Comparison of ENCODE assay signal across 8 cellular contexts in genomic region chr17:59107306-59107670, GRCh38. TPM values are rescaled to one million over a fixed set of nuclear protein-coding genes. Genes with fewer than 3 reads are reported as not detected.
DNase-seq lines count a peak whose midpoint lies in the region; ATAC-seq and TF ChIP-seq lines count a peak whose summit lies in the region.

No MANE protein-coding gene starts in this region.

- DNase-seq in SK-N-MC (ENCODE audit: low read depth, low spot score) (peak; percentile 8), fibroblast of villous mesenchyme (ENCODE audit: low read depth) (no peak), skeletal muscle cell (ENCODE audit: low read depth) (no peak), midbrain (lab: John Stamatoyannopoulos, UW) (no peak), NCI-H2227 (lab: John Stamatoyannopoulos, UW; ENCODE audit: unreplicated experiment) (no peak), posterior vena cava (ENCODE audit: low spot score) (no peak), middle frontal gyrus (ENCODE audit: extremely low spot score, low spot score) (no peak)

- H3K4me3 ChIP-seq in SK-N-MC = peak overlapping the region; percentile 82
- H3K4me3 ChIP-seq in fibroblast of villous mesenchyme (ENCODE audit: low read depth, low read length) = peak overlapping the region; percentile 91
- peak overlapping the region; percentile 90 for H3K4me3 ChIP-seq in skeletal muscle cell (ENCODE audit: low read depth, low read length)

- H3K9ac ChIP-seq in SK-N-MC (ENCODE audit: insufficient read length) = peak overlapping the region; percentile 85

- peaks cover 28% of the 10 kb centered on the region for H3K36me3 ChIP-seq in SK-N-MC (ENCODE audit: insufficient read depth, low read length)

- intact Hi-C loops in posterior vena cava (cut with DNase I) = no loop called here

- H3K27ac ChIP-seq in SK-N-MC = peak overlapping the region; percentile 73

- no peak for TF ChIP-seq CTCF in fibroblast of villous mesenchyme (IDR thresholded peaks at IDR 0.05; ENCODE audit: insufficient read depth, low read depth, low read length)

- ATAC-seq in GM21723 (IDR thresholded peaks at IDR 0.05; ENCODE audit: unreplicated experiment) = peak; percentile 7

- H3K9me3 ChIP-seq in SK-N-MC (ENCODE audit: low read depth, low read length) = no peaks in the 10 kb centered on the region

RNA-seq across cellular contexts. Expression of gene TRIM37, which starts 0.6 kb away (rescaled TPM):
- 44.1 and 62.6 TPM in 2 replicates for total RNA-seq in fibroblast of villous mesenchyme
- 10 to 100 TPM; 19.7 to 19.8 TPM for total RNA-seq in posterior vena cava

RNA-seq across cellular contexts. Expression of gene SKA2, which starts 47.7 kb away (rescaled TPM):
- 52.2 and 68.2 TPM in 2 replicates for total RNA-seq in fibroblast of villous mesenchyme
- total RNA-seq in posterior vena cava = 10 to 100 TPM; 28.9 to 33.4 TPM

RNA-seq across cellular contexts. Expression of gene PRR11, which starts 48.3 kb away (rescaled TPM):
- 8.4 and 11.2 TPM in 2 replicates for total RNA-seq in fibroblast of villous mesenchyme
- 1 to 10 TPM in 1 of 2 donors, under 1 TPM in 1; 0.81 to 2.0 TPM for total RNA-seq in posterior vena cava
